In the genomic region with DNA sequence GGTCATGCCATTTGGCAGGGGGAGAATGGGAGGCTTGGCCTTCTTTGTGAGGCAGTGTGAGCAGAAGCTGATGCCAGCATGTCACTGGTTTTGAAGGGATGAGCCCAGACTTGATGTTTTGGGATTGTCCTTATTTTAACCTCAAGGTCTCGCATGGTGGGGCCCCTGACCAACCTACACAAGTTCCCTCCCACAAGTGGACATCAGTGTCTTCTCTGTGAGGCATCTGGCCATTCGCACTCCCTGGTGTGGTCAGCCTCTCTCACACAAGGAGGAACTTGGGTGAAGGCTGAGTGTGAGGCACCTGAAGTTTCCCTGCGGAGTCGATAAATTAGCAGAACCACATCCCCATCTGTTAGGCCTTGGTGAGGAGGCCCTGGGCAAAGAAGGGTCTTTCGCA, we compare ENCODE assay signal across 20 cellular contexts. TPM values are rescaled to one million over a fixed set of nuclear protein-coding genes. Genes with fewer than 3 reads are reported as not detected.
DNase-seq lines count a peak whose midpoint lies in the region; ATAC-seq, FAIRE-seq and TF ChIP-seq lines count a peak whose summit lies in the region.
"Had no signal": no experiment of that assay in that cellular context is flagged by ENCODE, and none has a peak within 500 bp of the region (broad histone marks: within the 10 kb centered on the region; RNA-seq: fewer than 3 reads in every experiment).

No MANE protein-coding gene starts in this region.

- TF ChIP-seq CTCF in HepG2 (CRISPR knock-in tag; IDR thresholded peaks at IDR 0.05) = no peak
- no peak for TF ChIP-seq CTCF in right lobe of liver (IDR thresholded peaks at IDR 0.05)
- no peak for TF ChIP-seq CTCF in bronchial epithelial cell (IDR thresholded peaks at IDR 0.05; ENCODE audit: insufficient read depth, low read length, severe bottlenecking)
- TF ChIP-seq CTCF in smooth muscle cell (IDR thresholded peaks at IDR 0.05; ENCODE audit: borderline replicate concordance, insufficient read depth, poor library complexity, severe bottlenecking) = no peak
- TF ChIP-seq CTCF in heart right ventricle (IDR thresholded peaks at IDR 0.05) = no peak

- CTCF ChIA-PET in HepG2 (lab: Yijun Ruan, JAX; ENCODE audit: low intra/inter-chr PET ratio, low total read pairs) = no interaction called here

- H3K36me3 ChIP-seq in HepG2 (replicated peaks in 1 of 2; ENCODE audit: control insufficient read depth in 1 of 2, insufficient read depth in 2 of 2, low read length in 2 of 2) (peaks cover 18 to 60% of the 10 kb centered on the region in 2 experiments), right lobe of liver (peaks cover 0 to 24% (median 12%) of the 10 kb centered on the region in 4 donors), bronchial epithelial cell (ENCODE audit: control insufficient read depth, insufficient read depth, low read length) (peaks cover 8% of the 10 kb centered on the region), smooth muscle cell (ENCODE audit: low read depth) (peaks cover 32% of the 10 kb centered on the region), H7 (replicated peaks; ENCODE audit: control insufficient read depth, insufficient read depth, low read length) (peaks cover 11% of the 10 kb centered on the region), heart right ventricle (peaks cover 0 to 66% (median 50%) of the 10 kb centered on the region in 9 donors)

- H3F3A ChIP-seq in smooth muscle cell (ENCODE audit: low read depth) = peaks cover 89% of the 10 kb centered on the region

- TF ChIP-seq POLR2A in HepG2 (IDR thresholded peaks at IDR 0.05; ENCODE audit: insufficient read depth in 1 of 2, low read depth in 2 of 2, low read length in 2 of 2) (no peak), right lobe of liver (IDR thresholded peaks at IDR 0.05) (no peak)

- H3K4me2 ChIP-seq in HepG2 (ENCODE audit: low read depth, low read length) (no peak overlapping the region), smooth muscle cell (no peak overlapping the region)

- ATAC-seq in HepG2 = no peak
- ATAC-seq in right lobe of liver = no peak
- ATAC-seq in heart right ventricle = no peak

- POLR2A ChIA-PET in HepG2 (lab: Yijun Ruan, JAX) = no interaction called here

- TF ChIP-seq RAD21 in HepG2 (CRISPR knock-in tag; IDR thresholded peaks at IDR 0.05) = no peak

- 99% methylated on average over 4 of the region's 5 CpGs for WGBS in HepG2 (ENCODE audit: low lambda C conversion rate)
- 80% methylated on average over 1 of the region's 5 CpGs for WGBS in right lobe of liver (ENCODE audit: insufficient coverage, low coverage, low lambda C conversion rate, missing lambda C conversion rate)
- 89% methylated on average over 5 of the region's 5 CpGs for WGBS in smooth muscle cell (ENCODE audit: low lambda C conversion rate)
- 88 to 98% methylated on average over 5 of the region's 5 CpGs for WGBS in heart right ventricle, 2 donors

- H3K9ac ChIP-seq in HepG2 (ENCODE audit: insufficient read depth, low read depth, low read length) = no peak overlapping the region
- H3K9ac ChIP-seq in smooth muscle cell (ENCODE audit: low read depth) = no peak overlapping the region

- intact Hi-C loops in HepG2 (cut with micrococcal nuclease; ENCODE audit: unreplicated experiment) = no loop called here
- intact Hi-C loops in right lobe of liver (cut with DNase I) = no loop called here
- intact Hi-C loops in heart right ventricle (cut with DNase I) = loop anchor here in 1 of 10 donors (10.0 kb wide), 1 partner anchor 57 kb away; a partner anchor contains a TSS

- in situ Hi-C loops in HepG2 (cut with HindIII; ENCODE audit: extremely low pct_ligation_motif_present, low pct_unique_long_range_greater_than_20kb) = no loop called here

- H3K27ac ChIP-seq in HepG2 (ENCODE audit: extremely low read length, insufficient read depth, low read length) (no peak overlapping the region), right lobe of liver (no peak overlapping the region), smooth muscle cell (ENCODE audit: low read depth) (peak overlapping the region; percentile 48), heart right ventricle (no peak overlapping the region)

- H3K9me3 ChIP-seq in HepG2 (ENCODE audit: low read length) = no peaks in the 10 kb centered on the region
- H3K9me3 ChIP-seq in right lobe of liver = no peaks in the 10 kb centered on the region
- no peaks in the 10 kb centered on the region for H3K9me3 ChIP-seq in smooth muscle cell (replicated peaks; ENCODE audit: low read depth)
- H3K9me3 ChIP-seq in heart right ventricle = no peaks in the 10 kb centered on the region

- H2AFZ ChIP-seq in HepG2 (ENCODE audit: low read length) (no peak overlapping the region), smooth muscle cell (ENCODE audit: low read depth) (no peak overlapping the region)

- DNase-seq in HepG2 (ENCODE audit: low spot score) = no peak
- DNase-seq in right lobe of liver = no peak
- peak; percentile 52 for DNase-seq in MV-4-11 (lab: John Stamatoyannopoulos, UW)
- no peak for DNase-seq in bronchial epithelial cell (ENCODE audit: low read depth)
- DNase-seq in smooth muscle cell (lab: John Stamatoyannopoulos, UW; ENCODE audit: unreplicated experiment) = no peak
- no peak for DNase-seq in H7
- DNase-seq in heart right ventricle = no peak
- DNase-seq: C1 segment of cervical spinal cord; Calu3; CD4-positive, alpha-beta memory T cell; COR-L47; DMS53; DMS79 treated with DMSO at 0.1 percent for 48 hours; GF-D8; GOT3; HCEC 1CT had no signal

- no TSS peak for BruUV-seq in HepG2 (replicated peaks; lab: Mats Ljungman, UMichigan)

- FAIRE-seq in HepG2 (lab: Jason Lieb, UNC) (no peak), bronchial epithelial cell (lab: Jason Lieb, UNC) (peak; percentile 95)
- FAIRE-seq: GM12891, GM18507, H54 had no signal

- H3K27me3 ChIP-seq in HepG2 (ENCODE audit: control insufficient read depth in 1 of 2, insufficient read depth in 2 of 2, low read length in 2 of 2) (no peaks in the 10 kb centered on the region), right lobe of liver (no peaks in the 10 kb centered on the region), bronchial epithelial cell (ENCODE audit: control insufficient read depth, insufficient read depth, low read length) (no peaks in the 10 kb centered on the region), smooth muscle cell (ENCODE audit: low read depth) (no peaks in the 10 kb centered on the region), H7 (ENCODE audit: control insufficient read depth, insufficient read depth, low read length) (no peaks in the 10 kb centered on the region), heart right ventricle (no peaks in the 10 kb centered on the region)

- H4K20me1 ChIP-seq in HepG2 (ENCODE audit: insufficient read depth, low read length) (no peaks in the 10 kb centered on the region), smooth muscle cell (ENCODE audit: low read depth) (peaks cover 90% of the 10 kb centered on the region)

- H3K4me1 ChIP-seq in HepG2 (ENCODE audit: insufficient read depth, low read length) = no peaks in the 10 kb centered on the region
- no peaks in the 10 kb centered on the region for H3K4me1 ChIP-seq in right lobe of liver
- no peaks in the 10 kb centered on the region for H3K4me1 ChIP-seq in smooth muscle cell (ENCODE audit: low read depth)
- H3K4me1 ChIP-seq in heart right ventricle = peaks cover 0 to 20% (median 5%) of the 10 kb centered on the region in 9 donors

- no peak overlapping the region for H3K4me3 ChIP-seq in HepG2 (replicated peaks in 1 of 3; ENCODE audit: insufficient read depth in 1 of 3, low read depth in 2 of 3, low read length in 3 of 3)
- no peak overlapping the region for H3K4me3 ChIP-seq in right lobe of liver
- H3K4me3 ChIP-seq in bronchial epithelial cell (ENCODE audit: low read depth, low read length) = no peak overlapping the region
- H3K4me3 ChIP-seq in smooth muscle cell = no peak overlapping the region
- no peak overlapping the region for H3K4me3 ChIP-seq in H7 (ENCODE audit: insufficient read depth, low read depth, low read length)
- no peak overlapping the region for H3K4me3 ChIP-seq in heart right ventricle

- H3K79me2 ChIP-seq in HepG2 (ENCODE audit: insufficient read depth, low read length) = no peaks in the 10 kb centered on the region
- no peaks in the 10 kb centered on the region for H3K79me2 ChIP-seq in smooth muscle cell (ENCODE audit: low read depth)

- TF ChIP-seq EP300 in HepG2 (IDR thresholded peaks at IDR 0.05; ENCODE audit: low read depth in 2 of 2, low read length in 2 of 2) (no peak), HepG2 (CRISPR knock-in tag; IDR thresholded peaks at IDR 0.05; ENCODE audit: borderline replicate concordance) (no peak)

TF ChIP-seq in HepG2, 621 proteins besides CTCF, POLR2A, EP300 and RAD21 (continues in another document):
- TF ChIP-seq NONO (IDR thresholded peaks at IDR 0.05) (no peak), NONO (CRISPR knock-in tag; conservative IDR thresholded peaks at IDR 0.05) (no peak)

RNA-seq across cellular contexts. Expression of a gene that starts 59.8 kb away (rescaled TPM):
- total RNA-seq in HepG2 (2016; rRNA removed; fragmentation: Illumina TruSeq; extraction: Trizol) = 28.7 and 57.3 TPM in 2 replicates
- 5.1 and 5.6 TPM in 2 replicates for total RNA-seq in HepG2 (2016; cell fraction: cytosol; rRNA removed; fragmentation: Illumina TruSeq; extraction: Trizol; ENCODE audit: low read depth)
- total RNA-seq in HepG2 (2016; cell fraction: insoluble cytoplasmic fraction; rRNA removed; fragmentation: Illumina TruSeq; extraction: Trizol) = 26.3 and 55.6 TPM in 2 replicates
- total RNA-seq in HepG2 (2016; cell fraction: membrane; rRNA removed; fragmentation: Illumina TruSeq; extraction: Trizol) = 17.2 and 19.0 TPM in 2 replicates
- 55.3 and 66.5 TPM in 2 replicates for total RNA-seq in HepG2 (2016; cell fraction: nucleus; rRNA removed; fragmentation: Illumina TruSeq; extraction: Trizol)
- polyA plus RNA-seq in HepG2 (2011; rRNA removed) = 75.2 and 86.6 TPM in 2 replicates
- 67.3 and 72.2 TPM in 2 replicates for polyA plus RNA-seq in HepG2 (2011; cell fraction: cytosol; rRNA removed)
- 29.5 and 30.5 TPM in 2 replicates for polyA plus RNA-seq in HepG2 (2011; cell fraction: nucleus; rRNA removed)
- 89.9 and 107 TPM in 2 replicates for polyA plus RNA-seq in HepG2 (2012)
- polyA plus RNA-seq in HepG2 (2016; cell fraction: cytosol; fragmentation: Illumina TruSeq; extraction: Trizol; ENCODE audit: low read depth) = 5.5 TPM in 2 replicates
- 30.6 and 38.9 TPM in 2 replicates for polyA plus RNA-seq in HepG2 (2016; cell fraction: insoluble cytoplasmic fraction; fragmentation: Illumina TruSeq; extraction: Trizol; ENCODE audit: low read depth)
- polyA plus RNA-seq in HepG2 (2016; cell fraction: membrane; fragmentation: Illumina TruSeq; extraction: Trizol; ENCODE audit: low read depth) = 12.2 and 12.9 TPM in 2 replicates
- polyA plus RNA-seq in HepG2 (2016; cell fraction: nucleus; fragmentation: Illumina TruSeq; extraction: Trizol; ENCODE audit: insufficient read depth, low read depth) = 90.8 and 96.2 TPM in 2 replicates
- 7.2 and 107 TPM in 2 replicates for polyA minus RNA-seq in HepG2 (2011; rRNA and poly(A)+ RNA removed; ENCODE audit: low replicate concordance)
- 51.1 and 55.3 TPM in 2 replicates for polyA minus RNA-seq in HepG2 (2011; cell fraction: cytosol; rRNA and poly(A)+ RNA removed)
- 20.5 and 25.0 TPM in 2 replicates for polyA minus RNA-seq in HepG2 (2011; cell fraction: nucleus; rRNA and poly(A)+ RNA removed)
- 10 to 100 TPM; 21.9 to 58.6 (median 52.7) TPM for total RNA-seq in right lobe of liver
- 52.2 and 71.1 TPM in 2 replicates for total RNA-seq in bronchial epithelial cell
- total RNA-seq in smooth muscle cell = 3,114 and 3,210 TPM in 2 replicates
- polyA plus RNA-seq in smooth muscle cell = 3,050 and 3,942 TPM in 2 replicates
- total RNA-seq in H7 (2014; rRNA removed; shearing (Covaris generic)) = 5.0 and 6.7 TPM in 2 replicates
- 100 to 1,000 TPM in 9 of 10 donors, 10 to 100 TPM in 1; 91.9 to 380 (median 166) TPM for total RNA-seq in heart right ventricle
- 100 to 1,000 TPM; 134 to 173 TPM for polyA plus RNA-seq in heart right ventricle
- total RNA-seq: G401 had no signal
- polyA plus RNA-seq: CD4-positive, alpha-beta memory T cell had no signal
